ENCODE assay signal across 10 cellular contexts in genomic region chr1:180911640-180912161, GRCh38. TPM values are rescaled to one million over a fixed set of nuclear protein-coding genes. Genes with fewer than 3 reads are reported as not detected.
DNase-seq lines count a peak whose midpoint lies in the region; ATAC-seq, FAIRE-seq and TF ChIP-seq lines count a peak whose summit lies in the region.
"Had no signal": no experiment of that assay in that cellular context is flagged by ENCODE, and none has a peak within 500 bp of the region (broad histone marks: within the 10 kb centered on the region; RNA-seq: fewer than 3 reads in every experiment).

No MANE protein-coding gene starts in this region.

- CTCF ChIA-PET in SK-N-SH (lab: Yijun Ruan, JAX) (interaction anchor here (1.1 to 2.3 kb wide), 3 partner anchors 15 to 230 kb away, joined by 3 to 8 read pairs (median 5); no protein-coding TSS in a partner anchor), HEK293T (lab: Yijun Ruan, JAX) (no interaction called here)

- no peaks in the 10 kb centered on the region for H3K4me1 ChIP-seq in SK-N-SH (ENCODE audit: control insufficient read depth in 1 of 2, insufficient read depth in 2 of 2, low read depth in 1 of 2, low read length in 1 of 2)
- H3K4me1 ChIP-seq in suprapubic skin: peaks cover 10% of the 10 kb centered on the region

- H3K27me3 ChIP-seq in SK-N-SH (ENCODE audit: insufficient read depth) (no peaks in the 10 kb centered on the region), bronchial epithelial cell (ENCODE audit: control insufficient read depth, insufficient read depth, low read length) (no peaks in the 10 kb centered on the region), layer of hippocampus (ENCODE audit: control insufficient read depth, insufficient read depth, low read length) (no peaks in the 10 kb centered on the region), suprapubic skin (peaks cover 3% of the 10 kb centered on the region)

- no peak overlapping the region; the same call in 1 of the 2 replicates for H2AFZ ChIP-seq in SK-N-SH (ENCODE audit: low read depth)

- no peak overlapping the region for H3K9ac ChIP-seq in SK-N-SH

- WGBS in SK-N-SH (ENCODE audit: low lambda C conversion rate): 89% methylated on average over 12 of the region's 15 CpGs
- 25% methylated on average over 13 of the region's 15 CpGs for WGBS in suprapubic skin

- TF ChIP-seq CTCF in SK-N-SH (IDR thresholded peaks at IDR 0.05) (no peak), bronchial epithelial cell (IDR thresholded peaks at IDR 0.05; ENCODE audit: insufficient read depth, low read length, severe bottlenecking) (no peak), suprapubic skin (IDR thresholded peaks at IDR 0.05) (no peak)

- H4K20me1 ChIP-seq in SK-N-SH (ENCODE audit: insufficient read depth): no peaks in the 10 kb centered on the region

- H3K4me2 ChIP-seq in SK-N-SH: peak overlapping the region; percentile 66; the same call in 1 of the 2 replicates

- no peak for TF ChIP-seq POLR2A in suprapubic skin (IDR thresholded peaks at IDR 0.05)

- H3K4me3 ChIP-seq in SK-N-SH (ENCODE audit: low read depth in 2 of 2, low read length in 1 of 2): no peak overlapping the region
- H3K4me3 ChIP-seq in bronchial epithelial cell (ENCODE audit: low read depth, low read length): peak overlapping the region; percentile 42
- peak overlapping the region; percentile 68 for H3K4me3 ChIP-seq in suprapubic skin

- H3K36me3 ChIP-seq in SK-N-SH (replicated peaks in 1 of 2; ENCODE audit: control insufficient read depth in 1 of 2, insufficient read depth in 2 of 2, low read length in 1 of 2) (no peaks in the 10 kb centered on the region), bronchial epithelial cell (ENCODE audit: control insufficient read depth, insufficient read depth, low read length) (no peaks in the 10 kb centered on the region), suprapubic skin (no peaks in the 10 kb centered on the region)

- POLR2A ChIA-PET in SK-N-SH (lab: Yijun Ruan, JAX) (no interaction called here), HEK293T (lab: Yijun Ruan, JAX) (no interaction called here)

- H3K27ac ChIP-seq in SK-N-SH (ENCODE audit: low read depth in 2 of 2, low read length in 1 of 2) (no peak overlapping the region), layer of hippocampus (ENCODE audit: low read depth, low read length) (peak overlapping the region; percentile 68), suprapubic skin (peak overlapping the region; percentile 78)
- H3K27ac ChIP-seq: C4-2B had no signal

- H3F3A ChIP-seq in SK-N-SH (replicated peaks; ENCODE audit: insufficient read depth): no peaks in the 10 kb centered on the region

- TF ChIP-seq RAD21 in SK-N-SH (IDR thresholded peaks at IDR 0.05; ENCODE audit: low read length): no peak

- no peaks in the 10 kb centered on the region for H3K79me2 ChIP-seq in SK-N-SH (ENCODE audit: insufficient read depth)

- H3K9me3 ChIP-seq in SK-N-SH (no peaks in the 10 kb centered on the region), suprapubic skin (no peaks in the 10 kb centered on the region)

- no peak for FAIRE-seq in bronchial epithelial cell (lab: Jason Lieb, UNC)
- FAIRE-seq: TTC549 had no signal

- ATAC-seq in SK-N-SH treated with all-trans-retinoic acid at 6 μM for 48 hours: no peak
- no peak for ATAC-seq in GM18868 (IDR thresholded peaks at IDR 0.05; ENCODE audit: unreplicated experiment)

- TF ChIP-seq EP300 in SK-N-SH (IDR thresholded peaks at IDR 0.05; ENCODE audit: borderline replicate concordance in 1 of 2, low read depth in 1 of 2, low read length in 1 of 2): no peak
- no peak for TF ChIP-seq EP300 in suprapubic skin (IDR thresholded peaks at IDR 0.05)

- H3K9me2 ChIP-seq in SK-N-SH: no peaks in the 10 kb centered on the region

- DNase-seq in SK-N-SH: peak; percentile 28
- DNase-seq in bronchial epithelial cell (ENCODE audit: low read depth): no peak
- DNase-seq in suprapubic skin (ENCODE audit: low spot score in 2 of 2): peak; percentile 57 to 70
- DNase-seq in HEK293T (ENCODE audit: extremely low spot score): no peak
- no peak for DNase-seq in NCI-H748 (lab: John Stamatoyannopoulos, UW; ENCODE audit: unreplicated experiment)

TF ChIP-seq in SK-N-SH, 30 proteins besides CTCF, POLR2A, EP300 and RAD21 (continues in another document):
- TF ChIP-seq POLR2AphosphoS5 (IDR thresholded peaks at IDR 0.05; ENCODE audit: low read depth, low read length) (no peak), SMC3 (IDR thresholded peaks at IDR 0.05; ENCODE audit: low read depth, low read length) (no peak), MAX (IDR thresholded peaks at IDR 0.05; ENCODE audit: low read depth) (no peak), SIN3A (IDR thresholded peaks at IDR 0.05; ENCODE audit: borderline replicate concordance, low read depth, low read length) (no peak)
- TF ChIP-seq, protein P1, sequence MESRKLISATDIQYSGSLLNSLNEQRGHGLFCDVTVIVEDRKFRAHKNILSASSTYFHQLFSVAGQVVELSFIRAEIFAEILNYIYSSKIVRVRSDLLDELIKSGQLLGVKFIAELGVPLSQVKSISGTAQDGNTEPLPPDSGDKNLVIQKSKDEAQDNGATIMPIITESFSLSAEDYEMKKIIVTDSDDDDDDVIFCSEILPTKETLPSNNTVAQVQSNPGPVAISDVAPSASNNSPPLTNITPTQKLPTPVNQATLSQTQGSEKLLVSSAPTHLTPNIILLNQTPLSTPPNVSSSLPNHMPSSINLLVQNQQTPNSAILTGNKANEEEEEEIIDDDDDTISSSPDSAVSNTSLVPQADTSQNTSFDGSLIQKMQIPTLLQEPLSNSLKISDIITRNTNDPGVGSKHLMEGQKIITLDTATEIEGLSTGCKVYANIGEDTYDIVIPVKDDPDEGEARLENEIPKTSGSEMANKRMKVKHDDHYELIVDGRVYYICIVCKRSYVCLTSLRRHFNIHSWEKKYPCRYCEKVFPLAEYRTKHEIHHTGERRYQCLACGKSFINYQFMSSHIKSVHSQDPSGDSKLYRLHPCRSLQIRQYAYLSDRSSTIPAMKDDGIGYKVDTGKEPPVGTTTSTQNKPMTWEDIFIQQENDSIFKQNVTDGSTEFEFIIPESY (IDR thresholded peaks at IDR 0.05; ENCODE audit: borderline replicate concordance, low read depth): no peak

TF ChIP-seq in SK-N-SH treated with all-trans-retinoic acid at 6 μM for 48 hours, 23 proteins besides CTCF, POLR2A, EP300 and RAD21 (continues in another document):
- TF ChIP-seq RARB (CRISPR knock-in tag; IDR thresholded peaks at IDR 0.05): no peak
- no peak for TF ChIP-seq PPARA (CRISPR knock-in tag; IDR thresholded peaks at IDR 0.05; ENCODE audit: borderline replicate concordance)
- TF ChIP-seq CSDC2 (CRISPR knock-in tag; IDR thresholded peaks at IDR 0.05): no peak
- TF ChIP-seq, protein P2, sequence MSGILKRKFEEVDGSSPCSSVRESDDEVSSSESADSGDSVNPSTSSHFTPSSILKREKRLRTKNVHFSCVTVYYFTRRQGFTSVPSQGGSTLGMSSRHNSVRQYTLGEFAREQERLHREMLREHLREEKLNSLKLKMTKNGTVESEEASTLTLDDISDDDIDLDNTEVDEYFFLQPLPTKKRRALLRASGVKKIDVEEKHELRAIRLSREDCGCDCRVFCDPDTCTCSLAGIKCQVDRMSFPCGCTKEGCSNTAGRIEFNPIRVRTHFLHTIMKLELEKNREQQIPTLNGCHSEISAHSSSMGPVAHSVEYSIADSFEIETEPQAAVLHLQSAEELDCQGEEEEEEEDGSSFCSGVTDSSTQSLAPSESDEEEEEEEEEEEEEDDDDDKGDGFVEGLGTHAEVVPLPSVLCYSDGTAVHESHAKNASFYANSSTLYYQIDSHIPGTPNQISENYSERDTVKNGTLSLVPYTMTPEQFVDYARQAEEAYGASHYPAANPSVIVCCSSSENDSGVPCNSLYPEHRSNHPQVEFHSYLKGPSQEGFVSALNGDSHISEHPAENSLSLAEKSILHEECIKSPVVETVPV (CRISPR knock-in tag; IDR thresholded peaks at IDR 0.05): no peak
- TF ChIP-seq ESRRG (CRISPR knock-in tag; IDR thresholded peaks at IDR 0.05): no peak
- no peak for TF ChIP-seq ARNTL (CRISPR knock-in tag; IDR thresholded peaks at IDR 0.05; ENCODE audit: borderline replicate concordance, low read depth)

TF ChIP-seq in HEK293T, 16 proteins besides CTCF, POLR2A, EP300 and RAD21:
- TF ChIP-seq NFRKB (IDR thresholded peaks at IDR 0.05) (no peak), LEF1 (IDR thresholded peaks at IDR 0.05; ENCODE audit: borderline replicate concordance) (no peak), TARDBP (IDR thresholded peaks at IDR 0.05) (no peak), SUZ12 (IDR thresholded peaks at IDR 0.05) (no peak), FOXA1 (IDR thresholded peaks at IDR 0.05) (no peak)

RNA-seq across cellular contexts. Expression of gene KIAA1614, which starts 1.0 kb away (rescaled TPM):
- polyA plus RNA-seq in SK-N-SH (2012; rRNA removed): 1.1 and 1.2 TPM in 2 replicates
- polyA plus RNA-seq in SK-N-SH (2012; cell fraction: cytosol; rRNA removed): 0.80 and 1.4 TPM in 2 replicates
- polyA plus RNA-seq in SK-N-SH (2012; cell fraction: nucleus; rRNA removed): 3.0 and 3.7 TPM in 2 replicates
- total RNA-seq in bronchial epithelial cell: 0.38 and 0.79 TPM in 2 replicates
- total RNA-seq in suprapubic skin: 1 to 10 TPM; 1.8 to 7.9 (median 5.5) TPM

Comparison
In these comparisons a context has a peak if more than half of its experiments do, and no peak if none do; other contexts are left out.
1. DNase-seq: peak in SK-N-SH (single experiment) and suprapubic skin (2 of 2); none in bronchial epithelial cell (single experiment), HEK293T (single experiment) and NCI-H748 (single experiment).
2. H3K27ac ChIP-seq: peak in layer of hippocampus (single experiment) and suprapubic skin (single experiment); none in SK-N-SH (0 of 2).
3. H3K4me3 ChIP-seq: peak in bronchial epithelial cell (single experiment) and suprapubic skin (single experiment); none in SK-N-SH (0 of 2).